In genomic region chr2:29119211-29119610, GRCh38 we compare ENCODE assay signal across 23 cellular contexts. TPM values are rescaled to one million over a fixed set of nuclear protein-coding genes. Genes with fewer than 3 reads are reported as not detected.
DNase-seq lines count a peak whose midpoint lies in the region; ATAC-seq and TF ChIP-seq lines count a peak whose summit lies in the region.
"Had no signal": no experiment of that assay in that cellular context is flagged by ENCODE, and none has a peak within 500 bp of the region (broad histone marks: within the 10 kb centered on the region; RNA-seq: fewer than 3 reads in every experiment).

No MANE protein-coding gene starts in this region.

- peak overlapping the region; percentile 26 for H3K4me3 Mint-ChIP-seq in activated CD4-positive, alpha-beta T cell treated with anti-CD3 and anti-CD28 coated beads, Interleukin-2, amount 10 ng/mL, durations not matched to agents 24 days and 14 days
- no peak overlapping the region for H3K4me3 Mint-ChIP-seq in CD8-positive, alpha-beta T cell
- H3K4me3 Mint-ChIP-seq: T-cell had no signal

- CTCF ChIA-PET in CD8-positive, alpha-beta T cell (lab: Charles Lee): interaction anchor here (0.6 kb wide), 1 partner anchor 77 kb away, joined by 3 read pairs; no protein-coding TSS in a partner anchor

- POLR2A ChIA-PET in CD8-positive, alpha-beta T cell (lab: Charles Lee): no interaction called here

- no peak overlapping the region for H3K27ac ChIP-seq in CD8-positive, alpha-beta T cell (ENCODE audit: low read depth, low read length)
- peak overlapping the region; percentile 98 for H3K27ac ChIP-seq in RWPE2 (ENCODE audit: poor library complexity, severe bottlenecking)
- peak overlapping the region; percentile 94 for H3K27ac ChIP-seq in hepatocyte
- H3K27ac ChIP-seq: VCaP had no signal

- no peak overlapping the region for H3K27ac Mint-ChIP-seq in activated CD4-positive, alpha-beta T cell treated with anti-CD3 and anti-CD28 coated beads, Interleukin-2, amount 10 ng/mL, durations not matched to agents 24 days and 14 days
- peak overlapping the region; percentile 41 for H3K27ac Mint-ChIP-seq in CD8-positive, alpha-beta T cell
- H3K27ac Mint-ChIP-seq: brain had no signal

- TF ChIP-seq CTCF in CD8-positive, alpha-beta T cell (IDR thresholded peaks at IDR 0.05): no peak
- TF ChIP-seq CTCF in RWPE2 (IDR thresholded peaks at IDR 0.05; ENCODE audit: poor library complexity, severe bottlenecking): no peak
- TF ChIP-seq CTCF in hepatocyte (IDR thresholded peaks at IDR 0.05; ENCODE audit: poor library complexity): no peak

- H3K4me1 ChIP-seq in CD8-positive, alpha-beta T cell (ENCODE audit: insufficient read depth, low read length): peaks cover 39% of the 10 kb centered on the region
- H3K4me1 ChIP-seq in RWPE2 (ENCODE audit: insufficient read depth, poor library complexity, severe bottlenecking) (peaks cover 56% of the 10 kb centered on the region), hepatocyte (ENCODE audit: insufficient read depth) (peaks cover 28% of the 10 kb centered on the region)

- H3K79me2 ChIP-seq in hepatocyte: peaks cover 57% of the 10 kb centered on the region

- DNase-seq in activated CD4-positive, alpha-beta T cell treated with anti-CD3 and anti-CD28 coated beads, Interleukin-2, amount 10 ng/mL, durations not matched to agents 24 days and 14 days: no peak
- no peak for DNase-seq in activated CD4-positive, alpha-beta T cell treated with anti-CD3 and anti-CD28 coated beads for 4 hours
- no peak for DNase-seq in CD8-positive, alpha-beta T cell
- DNase-seq in RWPE2 (ENCODE audit: low spot score) (no peak), hepatocyte (ENCODE audit: low spot score) (no peak), NCI-H510A (lab: John Stamatoyannopoulos, UW) (no peak), NCI-H2029 treated with DMSO at 0.1 percent for 48 hours (lab: John Stamatoyannopoulos, UW) (no peak)
- DNase-seq: 8988T; C1 segment of cervical spinal cord; cortex of kidney; DMS53; foreskin fibroblast; NCI-H2029; NCI-H510A treated with DMSO at 0.1 percent for 48 hours; Right ventricle myocardium superior; stimulated activated CD4-positive, alpha-beta T cell treated with anti-CD3 and anti-CD28 coated beads, Interleukin-4, amount 100 ng/mL, for 4 hours; T-cell had no signal

- peaks cover 48% of the 10 kb centered on the region for H3K4me1 Mint-ChIP-seq in activated CD4-positive, alpha-beta T cell treated with anti-CD3 and anti-CD28 coated beads, Interleukin-2, amount 10 ng/mL, durations not matched to agents 24 days and 14 days
- H3K4me1 Mint-ChIP-seq in CD8-positive, alpha-beta T cell (ENCODE audit: low read depth): peaks cover 60% of the 10 kb centered on the region

- WGBS in hepatocyte (ENCODE audit: low lambda C conversion rate, missing lambda C conversion rate): 65% methylated on average over 4 of the region's 4 CpGs

- H3K9me3 Mint-ChIP-seq in activated CD4-positive, alpha-beta T cell treated with anti-CD3 and anti-CD28 coated beads, Interleukin-2, amount 10 ng/mL, durations not matched to agents 24 days and 14 days: peaks cover 7% of the 10 kb centered on the region
- H3K9me3 Mint-ChIP-seq in CD8-positive, alpha-beta T cell: peaks cover 9% of the 10 kb centered on the region

- no peaks in the 10 kb centered on the region for H3K9me2 ChIP-seq in hepatocyte (replicated peaks; ENCODE audit: insufficient read depth)

- H3K27me3 ChIP-seq in CD8-positive, alpha-beta T cell (ENCODE audit: insufficient read depth, low read length): no peaks in the 10 kb centered on the region
- H3K27me3 ChIP-seq in RWPE2 (ENCODE audit: insufficient read depth, poor library complexity, severe bottlenecking) (no peaks in the 10 kb centered on the region), hepatocyte (no peaks in the 10 kb centered on the region)

- H3K4me3 ChIP-seq in CD8-positive, alpha-beta T cell (ENCODE audit: low read depth, low read length): no peak overlapping the region
- no peak overlapping the region for H3K4me3 ChIP-seq in RWPE2 (ENCODE audit: severe bottlenecking)
- H3K4me3 ChIP-seq in hepatocyte: no peak overlapping the region
- H3K4me3 ChIP-seq: smooth muscle cell had no signal

- peaks cover 7% of the 10 kb centered on the region for H3K36me3 ChIP-seq in CD8-positive, alpha-beta T cell (ENCODE audit: insufficient read depth, low read length)
- H3K36me3 ChIP-seq in RWPE2 (ENCODE audit: low read depth) (peaks cover 42% of the 10 kb centered on the region), hepatocyte (replicated peaks; ENCODE audit: insufficient read depth, low read depth) (no peaks in the 10 kb centered on the region)

- no peaks in the 10 kb centered on the region for H3K9me3 ChIP-seq in CD8-positive, alpha-beta T cell (ENCODE audit: low read length)
- H3K9me3 ChIP-seq in RWPE2 (ENCODE audit: severe bottlenecking): peaks cover 4% of the 10 kb centered on the region
- no peaks in the 10 kb centered on the region for H3K9me3 ChIP-seq in hepatocyte (ENCODE audit: low read depth)

- no peak for ATAC-seq in CD8-positive, alpha-beta T cell
- no peak for ATAC-seq in RWPE2 (ENCODE audit: low read depth)
- ATAC-seq in HG03095 (IDR thresholded peaks at IDR 0.05; ENCODE audit: unreplicated experiment): no peak
- ATAC-seq: HepG2, T-cell had no signal

- H2AFZ ChIP-seq in hepatocyte: no peak overlapping the region

- no peak overlapping the region for H3K4me2 ChIP-seq in hepatocyte
- H3K4me2 ChIP-seq: smooth muscle cell had no signal

- peaks cover 3% of the 10 kb centered on the region for H3K27me3 Mint-ChIP-seq in activated CD4-positive, alpha-beta T cell treated with anti-CD3 and anti-CD28 coated beads, Interleukin-2, amount 10 ng/mL, durations not matched to agents 24 days and 14 days
- H3K27me3 Mint-ChIP-seq in CD8-positive, alpha-beta T cell (ENCODE audit: low read depth): no peaks in the 10 kb centered on the region
- H3K27me3 Mint-ChIP-seq: T-cell had no signal

- no peaks in the 10 kb centered on the region for H4K20me1 ChIP-seq in hepatocyte (ENCODE audit: insufficient read depth, poor library complexity, severe bottlenecking)

- peaks cover 38% of the 10 kb centered on the region for H3K36me3 Mint-ChIP-seq in activated CD4-positive, alpha-beta T cell treated with anti-CD3 and anti-CD28 coated beads, Interleukin-2, amount 10 ng/mL, durations not matched to agents 24 days and 14 days (ENCODE audit: low read depth)
- H3K36me3 Mint-ChIP-seq in CD8-positive, alpha-beta T cell: peaks cover 43% of the 10 kb centered on the region

- intact Hi-C loops in activated CD4-positive, alpha-beta T cell treated with anti-CD3 and anti-CD28 coated beads, Interleukin-2, amount 10 ng/mL, durations not matched to agents 24 days and 14 days (cut with micrococcal nuclease): loop anchor here (10.0 kb wide), 1 partner anchor 196 kb away; no protein-coding TSS in a partner anchor
- intact Hi-C loops in CD8-positive, alpha-beta T cell (cut with DNase I, micrococcal nuclease): loop anchor here (5.0 to 10.0 kb wide), 6 partner anchors 76 to 552 kb away; partner anchors contain the start of genes PPP1CB (in 1 of the 2) and SPDYA (in 1 of the 2)

RNA-seq across cellular contexts. Expression of gene CLIP4, which starts 4.0 kb away (rescaled TPM):
- total RNA-seq in activated CD4-positive, alpha-beta T cell treated with anti-CD3 and anti-CD28 coated beads, Interleukin-2, amount 10 ng/mL, durations not matched to agents 24 days and 14 days: 23.6 and 24.1 TPM in 2 replicates
- 10 to 100 TPM; 40.4 to 40.7 TPM for total RNA-seq in CD8-positive, alpha-beta T cell
- total RNA-seq in hepatocyte: 31.2 and 35.6 TPM in 2 replicates
- 15.9 and 17.3 TPM in 2 replicates for polyA plus RNA-seq in hepatocyte

RNA-seq across cellular contexts. Expression of gene PCARE, which starts 44.9 kb away (rescaled TPM):
- not detected in 2 replicates for total RNA-seq in activated CD4-positive, alpha-beta T cell treated with anti-CD3 and anti-CD28 coated beads, Interleukin-2, amount 10 ng/mL, durations not matched to agents 24 days and 14 days
- total RNA-seq in CD8-positive, alpha-beta T cell: not detected
- total RNA-seq in hepatocyte: 0.04 and 2.2 TPM in 2 replicates
- 0.04 TPM in 1 of 2 replicates, not detected in the other for polyA plus RNA-seq in hepatocyte
- total RNA-seq: endothelial cell of umbilical vein, HepG2, smooth muscle cell, T-cell had no signal
- polyA plus RNA-seq: endothelial cell of umbilical vein, HepG2, smooth muscle cell had no signal
